8 cellular contexts compared by ENCODE assay signal in the genomic region with DNA sequence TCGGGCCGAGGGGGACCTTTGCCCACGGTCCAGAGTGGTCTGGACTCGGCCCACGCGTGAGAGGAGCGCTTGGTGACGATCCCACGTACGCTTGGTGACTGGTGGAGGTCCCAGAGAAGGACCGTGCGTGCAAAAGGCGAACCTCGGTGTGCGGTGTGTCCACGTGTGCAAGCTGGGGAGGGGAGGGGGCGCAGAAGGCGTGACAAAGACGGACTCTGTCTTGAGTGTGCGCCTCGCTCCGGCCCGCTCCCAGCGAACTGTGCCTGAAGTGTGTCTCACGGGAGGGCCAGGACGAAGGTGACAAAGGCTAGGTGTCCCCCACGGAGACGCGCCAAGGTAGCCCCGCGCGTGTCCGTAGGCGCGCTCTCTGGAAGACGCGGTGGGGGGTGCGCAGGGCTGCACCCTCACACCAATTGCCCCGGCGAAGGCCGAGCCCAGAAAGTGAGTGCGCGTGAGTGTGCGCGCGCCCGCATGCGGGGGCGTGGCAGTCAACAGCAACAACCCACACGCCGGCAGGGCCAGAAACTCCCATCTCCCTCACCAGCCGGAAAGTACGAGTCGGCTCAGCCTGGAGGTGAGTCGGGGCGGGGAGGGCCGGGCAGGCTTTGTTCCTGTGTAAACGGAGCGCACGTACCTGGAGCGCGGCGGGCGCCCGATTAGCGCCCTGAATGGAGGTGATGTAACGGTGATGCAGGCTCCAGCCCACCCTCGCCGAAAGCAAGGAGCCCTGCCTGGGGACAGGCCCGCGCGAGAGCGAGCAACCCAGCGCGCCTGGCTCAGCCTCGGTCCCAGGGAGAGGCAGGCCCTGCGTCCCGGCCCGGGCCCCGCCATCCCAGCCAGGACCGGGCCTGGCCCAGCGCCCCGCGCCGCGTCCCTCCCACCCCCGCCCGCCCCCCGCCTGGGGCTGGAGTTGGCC. TPM values are rescaled to one million over a fixed set of nuclear protein-coding genes. Genes with fewer than 3 reads are reported as not detected.
DNase-seq lines count a peak whose midpoint lies in the region; ATAC-seq and TF ChIP-seq lines count a peak whose summit lies in the region.

A gene with protein sequence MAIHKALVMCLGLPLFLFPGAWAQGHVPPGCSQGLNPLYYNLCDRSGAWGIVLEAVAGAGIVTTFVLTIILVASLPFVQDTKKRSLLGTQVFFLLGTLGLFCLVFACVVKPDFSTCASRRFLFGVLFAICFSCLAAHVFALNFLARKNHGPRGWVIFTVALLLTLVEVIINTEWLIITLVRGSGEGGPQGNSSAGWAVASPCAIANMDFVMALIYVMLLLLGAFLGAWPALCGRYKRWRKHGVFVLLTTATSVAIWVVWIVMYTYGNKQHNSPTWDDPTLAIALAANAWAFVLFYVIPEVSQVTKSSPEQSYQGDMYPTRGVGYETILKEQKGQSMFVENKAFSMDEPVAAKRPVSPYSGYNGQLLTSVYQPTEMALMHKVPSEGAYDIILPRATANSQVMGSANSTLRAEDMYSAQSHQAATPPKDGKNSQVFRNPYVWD (plus strand): TSS at position 521 of the 916 bp plus-strand sequence. CDS start 7,689 bp downstream, outside the sequence.

- ATAC-seq in HG03159 (IDR thresholded peaks at IDR 0.05; ENCODE audit: unreplicated experiment) (peak; percentile 41), Panc1 (peak; percentile 59), GM21528 (IDR thresholded peaks at IDR 0.05; ENCODE audit: low FRiP score, unreplicated experiment) (no peak)

- H3K4me3 ChIP-seq in Panc1 (ENCODE audit: low read depth in 2 of 2, low read length in 2 of 2) (peak within 1 kb of the TSS; percentile 54 to 73), iPS DF 6.9 (ENCODE audit: low read length) (peak within 1 kb of the TSS; percentile 84), sigmoid colon (peak within 1 kb of the TSS; percentile 46 to 74 (median 58))

- CTCF ChIA-PET in Panc1 (lab: Charles Lee), result no interaction called here

- intact Hi-C loops in Panc1 (cut with micrococcal nuclease; ENCODE audit: unreplicated experiment), result no loop called here
- intact Hi-C loops in sigmoid colon (cut with DNase I), result loop anchor here (1.0 to 2.0 kb wide), 2 partner anchors 22 to 51 kb away; no protein-coding TSS in a partner anchor

- TF ChIP-seq EP300 in sigmoid colon (IDR thresholded peaks at IDR 0.05), result no peak

- POLR2A ChIA-PET in Panc1 (lab: Charles Lee), result no interaction called here

- TF ChIP-seq POLR2A in sigmoid colon (IDR thresholded peaks at IDR 0.05), result peak in 1 of 2 donors; percentile 75

- DNase-seq in C1 segment of cervical spinal cord (lab: John Stamatoyannopoulos, UW) (peak in 10 of 14 donors; percentile 23 to 89 (median 51)), Panc1 (ENCODE audit: low read depth, low spot score) (no peak), anterior cingulate cortex (lab: John Stamatoyannopoulos, UW) (peak in 36 of 58 donors; percentile 18 to 64 (median 38)), iPS DF 6.9 (ENCODE audit: low read depth, low spot score) (no peak), sigmoid colon (peak; percentile 80), inferior parietal cortex (ENCODE audit: extremely low spot score) (no peak)

- no CpG with 5 or more reads among the region's 89 CpGs for WGBS in iPS DF 6.9 (ENCODE audit: insufficient coverage, insufficient read length)
- 1% methylated on average over 89 of the region's 89 CpGs for WGBS in sigmoid colon, 2 donors

- H3K36me3 ChIP-seq in Panc1 (ENCODE audit: control insufficient read depth, insufficient read depth, low read length), result no peaks in the 10 kb centered on the region; the same call in 1 of the 2 replicates
- no peaks in the 10 kb centered on the region for H3K36me3 ChIP-seq in iPS DF 6.9 (ENCODE audit: control insufficient read depth, insufficient read depth, low read length)
- no peaks in the 10 kb centered on the region for H3K36me3 ChIP-seq in sigmoid colon

- in situ Hi-C loops in Panc1 (cut with HindIII; ENCODE audit: low pct_unique_long_range_greater_than_20kb, low sequenced_read_pairs), result no loop called here

- H3K27me3 ChIP-seq in Panc1 (ENCODE audit: control insufficient read depth, insufficient read depth, low read length), result no peaks in the 10 kb centered on the region
- H3K27me3 ChIP-seq in iPS DF 6.9 (ENCODE audit: control insufficient read depth, insufficient read depth, low read length), result no peaks in the 10 kb centered on the region; the same call in 1 of the 2 replicates
- H3K27me3 ChIP-seq in sigmoid colon, result peaks cover 0 to 11% (median 0%) of the 10 kb centered on the region in 3 donors

- no peak for TF ChIP-seq CTCF in Panc1 (IDR thresholded peaks at IDR 0.05)
- no peak for TF ChIP-seq CTCF in sigmoid colon (IDR thresholded peaks at IDR 0.05)

- H3K27ac ChIP-seq in Panc1 (ENCODE audit: low read length), result peak within 1 kb of the TSS; percentile 84
- no peak within 1 kb of the TSS for H3K27ac ChIP-seq in iPS DF 6.9 (ENCODE audit: low read length)
- peak within 1 kb of the TSS; percentile 79 to 87 (median 82) for H3K27ac ChIP-seq in sigmoid colon

- peaks cover 56% of the 10 kb centered on the region for H3K4me1 ChIP-seq in Panc1 (ENCODE audit: control insufficient read depth, insufficient read depth, low read length)
- H3K4me1 ChIP-seq in iPS DF 6.9 (ENCODE audit: control insufficient read depth, insufficient read depth, low read length), result peaks cover 18% of the 10 kb centered on the region
- peaks cover 0 to 34% (median 23%) of the 10 kb centered on the region in 4 donors for H3K4me1 ChIP-seq in sigmoid colon

- no peaks in the 10 kb centered on the region for H3K9me3 ChIP-seq in Panc1 (ENCODE audit: control insufficient read depth, insufficient read depth, low read depth, low read length)
- H3K9me3 ChIP-seq in iPS DF 6.9 (ENCODE audit: control insufficient read depth, insufficient read depth, low read length), result no peaks in the 10 kb centered on the region
- H3K9me3 ChIP-seq in sigmoid colon, result no peaks in the 10 kb centered on the region

- no TSS peak for BruUV-seq in Panc1 (replicated peaks; lab: Mats Ljungman, UMichigan)

RNA-seq across cellular contexts. Expression of the gene that starts here (rescaled TPM):
- total RNA-seq in Panc1 (2021; ENCODE audit: unreplicated experiment), result 57.1 TPM
- 49.5 TPM for polyA plus RNA-seq in Panc1 (2012; ENCODE audit: insufficient read length)
- 10 to 100 TPM in 3 of 4 donors, 1 to 10 TPM in 1; 6.1 to 16.9 (median 12.7) TPM for total RNA-seq in sigmoid colon
- 10 to 100 TPM; 27.3 to 78.1 (median 40.8) TPM for polyA plus RNA-seq in sigmoid colon

Comparison
In these comparisons a context has a peak if more than half of its experiments do, and no peak if none do; other contexts are left out.
1. DNase-seq: peak in C1 segment of cervical spinal cord (10 of 14), anterior cingulate cortex (36 of 58) and sigmoid colon (single experiment); none in Panc1 (single experiment), iPS DF 6.9 (single experiment) and inferior parietal cortex (single experiment).
2. Peak in every context shown above with its lines, with median percentiles within 50 percentile points of each other: H3K4me3 ChIP-seq.